ENCODE assay signal across 25 cellular contexts in the genomic region with DNA sequence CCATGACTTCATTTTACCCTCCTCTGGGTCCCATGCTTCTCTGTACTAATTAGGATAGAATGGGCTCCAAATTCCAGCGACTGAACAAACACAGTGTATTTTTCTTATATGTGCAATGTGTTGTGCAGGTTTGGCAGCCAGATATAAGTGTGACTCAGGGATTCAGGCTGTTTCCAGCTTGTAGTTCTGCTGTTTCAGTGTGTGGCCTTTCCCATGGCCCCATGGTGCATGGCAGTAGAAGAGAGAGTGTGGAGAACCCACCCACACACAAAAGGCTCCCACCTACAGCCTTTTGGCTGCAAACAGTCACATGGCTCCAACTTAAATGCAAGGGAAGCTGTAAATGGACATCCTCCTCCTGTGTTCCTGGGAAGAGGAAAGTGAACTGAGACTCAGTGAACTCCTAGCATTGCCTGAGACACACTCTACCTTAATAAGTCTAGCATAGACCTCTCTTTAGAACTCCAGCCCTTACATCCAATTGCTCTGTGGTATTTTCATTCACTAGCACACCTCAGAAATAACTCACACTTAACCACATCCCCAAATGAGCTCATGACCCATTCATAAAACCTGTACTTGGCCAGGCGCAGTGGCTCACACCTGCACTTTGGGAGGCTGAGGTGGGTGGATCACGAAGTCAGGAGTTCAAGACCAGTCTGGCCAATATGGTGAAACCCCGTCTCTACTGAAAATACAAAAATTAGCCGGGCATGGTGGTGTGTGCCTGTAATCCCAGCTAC. TPM values are rescaled to one million over a fixed set of nuclear protein-coding genes. Genes with fewer than 3 reads are reported as not detected.
DNase-seq lines count a peak whose midpoint lies in the region; ATAC-seq and TF ChIP-seq lines count a peak whose summit lies in the region.
"Had no signal": no experiment of that assay in that cellular context is flagged by ENCODE, and none has a peak within 500 bp of the region (broad histone marks: within the 10 kb centered on the region; RNA-seq: fewer than 3 reads in every experiment).

No MANE protein-coding gene starts in this region.

- no peaks in the 10 kb centered on the region for H3K9me3 ChIP-seq in right atrium auricular region
- H3K9me3 ChIP-seq: ascending aorta, HAP-1, heart left ventricle, left ventricle myocardium inferior had no signal

- no peaks in the 10 kb centered on the region for H3K27me3 ChIP-seq in right atrium auricular region
- H3K27me3 ChIP-seq: ascending aorta, heart left ventricle had no signal

- ATAC-seq in Right ventricle myocardium inferior, result no peak
- ATAC-seq in HG02759 (IDR thresholded peaks at IDR 0.05; ENCODE audit: unreplicated experiment), result peak; percentile 39
- ATAC-seq in HG03159 (IDR thresholded peaks at IDR 0.05; ENCODE audit: unreplicated experiment), result no peak
- ATAC-seq in HG03025 (IDR thresholded peaks at IDR 0.05; ENCODE audit: low FRiP score, unreplicated experiment), result no peak
- ATAC-seq in HG03354 (IDR thresholded peaks at IDR 0.05; ENCODE audit: poor library complexity, severe bottlenecking, unreplicated experiment), result no peak
- ATAC-seq: effector memory CD8-positive, alpha-beta T cell; T-cell had no signal

- no peak for TF ChIP-seq CTCF in right atrium auricular region (IDR thresholded peaks at IDR 0.05)

- H3K4me1 ChIP-seq in right atrium auricular region, result peaks cover 0 to 40% of the 10 kb centered on the region in 2 donors

- intact Hi-C loops in Right ventricle myocardium inferior (cut with DNase I), result no loop called here

- no peaks in the 10 kb centered on the region for H3K36me3 ChIP-seq in right atrium auricular region
- H3K36me3 ChIP-seq: ascending aorta, HAP-1, heart left ventricle, left ventricle myocardium inferior, neural progenitor cell had no signal

- H3K27ac ChIP-seq in right atrium auricular region, result no peak overlapping the region
- H3K27ac ChIP-seq: ascending aorta, heart left ventricle, left ventricle myocardium inferior, neural progenitor cell had no signal

- H3K4me3 ChIP-seq in right atrium auricular region, result no peak overlapping the region
- H3K4me3 ChIP-seq: ascending aorta, HAP-1, heart left ventricle, left ventricle myocardium inferior, neural progenitor cell had no signal

- DNase-seq in right atrium auricular region (ENCODE audit: low spot score), result peak; percentile 34
- no peak for DNase-seq in Right ventricle myocardium inferior (ENCODE audit: missing footprints)
- DNase-seq in astrocyte of the hippocampus (ENCODE audit: low read depth, low spot score), result peak; percentile 49
- no peak for DNase-seq in EL
- DNase-seq: activated CD4-positive, alpha-beta T cell treated with anti-CD3 and anti-CD28 coated beads, Interleukin-2, amount 50 U/mL, for 1 hour; activated naive CD4-positive, alpha-beta T cell treated with Interleukin-2 at 50 U/mL for 16 hours; activated T-cell treated with anti-CD3 and anti-CD28 coated beads for 4 hours; CD4-positive, alpha-beta memory T cell; DMS79; effector memory CD8-positive, alpha-beta T cell; heart left ventricle; left ventricle myocardium inferior; NCI-H2171; NCI-H526 treated with DMSO at 0.1 percent for 48 hours; SHP77; stimulated activated CD4-positive, alpha-beta T cell treated with anti-CD3 and anti-CD28 coated beads, Interleukin-4, amount 100 ng/mL, for 24 hours; substantia nigra; T-cell had no signal

RNA-seq across cellular contexts. Expression of a gene that starts 58.7 kb away (rescaled TPM):
- total RNA-seq in right atrium auricular region (10 to 100 TPM; 11.9 to 37.3 TPM), Right ventricle myocardium inferior (22.8 TPM)

Comparison
In these comparisons a context has a peak if more than half of its experiments do, and no peak if none do; other contexts are left out.
1. DNase-seq: peak in right atrium auricular region (single experiment) and astrocyte of the hippocampus (single experiment); none in Right ventricle myocardium inferior (single experiment) and EL (single experiment).